31 cellular contexts compared by ENCODE assay signal in genomic region chr19:16036941-16037340, GRCh38.
"Had no signal": no experiment of that assay in that cellular context is flagged by ENCODE, and none has a peak within 500 bp of the region (broad histone marks: within the 10 kb centered on the region; RNA-seq: fewer than 3 reads in every experiment).

No MANE protein-coding gene starts in this region.

- ATAC-seq: activated CD8-positive, alpha-beta T cell treated with anti-CD3 and anti-CD28 coated beads for 36 hours; activated naive CD4-positive, alpha-beta T cell treated with anti-CD3 and anti-CD28 coated beads, Interleukin-2, amount 50 U/mL, for 72 hours; activated T-cell treated with anti-CD3 and anti-CD28 coated beads, Interleukin-2, amount 50 U/mL, for 4 hours; activated T-cell treated with anti-CD3 and anti-CD28 coated beads, Interleukin-2, amount 50 U/mL, for 72 hours; activated T-helper 17 cell treated with anti-CD3 and anti-CD28 coated beads, Interleukin-2, amount 50 U/mL, for 72 hours had no signal

- H3K4me1 ChIP-seq: adrenal gland had no signal

- DNase-seq: activated B cell treated with CpG ODN at 0.5 μM for 24 hours; activated CD4-positive, alpha-beta memory T cell treated with anti-CD3 and anti-CD28 coated beads for 36 hours; activated CD4-positive, alpha-beta T cell treated with anti-CD3 and anti-CD28 coated beads for 4 hours; activated CD4-positive, alpha-beta T cell treated with anti-CD3 and anti-CD28 coated beads, Interleukin-2, amount 10 ng/mL, durations not matched to agents 24 days and 14 days; activated CD4-positive, alpha-beta T cell treated with anti-CD3 and anti-CD28 coated beads, Interleukin-2, amount 50 U/mL, for 1 hour; activated CD4-positive, alpha-beta T cell treated with anti-CD3 and anti-CD28 coated beads, Interleukin-2, amount 50 U/mL, for 4 hours; activated CD4-positive, CD25-positive, alpha-beta regulatory T cell treated with anti-CD3 and anti-CD28 coated beads, Interleukin-2, amount 50 U/mL, for 72 hours; activated CD8-positive, alpha-beta memory T cell treated with anti-CD3 and anti-CD28 coated beads, Interleukin-2, amount 50 U/mL, for 4 hours; activated CD8-positive, alpha-beta T cell treated with anti-CD3 and anti-CD28 coated beads for 36 hours; activated effector memory CD4-positive, alpha-beta T cell treated with anti-CD3 and anti-CD28 coated beads, Interleukin-2, amount 50 U/mL, for 16 hours; activated gamma-delta T cell treated with Interleukin-2 at 50 U/mL for 16 hours; activated naive CD4-positive, alpha-beta T cell; activated naive CD4-positive, alpha-beta T cell treated with anti-CD3 and anti-CD28 coated beads for 36 hours; activated naive CD4-positive, alpha-beta T cell treated with anti-CD3 and anti-CD28 coated beads, Interleukin-2, amount 50 U/mL, for 16 hours; activated naive CD8-positive, alpha-beta T cell treated with anti-CD3 and anti-CD28 coated beads for 36 hours; activated T-cell treated with anti-CD3 and anti-CD28 coated beads for 4 hours; activated T-cell treated with anti-CD3 and anti-CD28 coated beads, Interleukin-2, amount 50 U/mL, for 1 hour; activated T-cell treated with anti-CD3 and anti-CD28 coated beads, Interleukin-2, amount 50 U/mL, for 4 hours; activated T-cell treated with anti-CD3 and anti-CD28 coated beads, Interleukin-2, amount 50 U/mL, for 72 hours; amniotic stem cell; caudate nucleus; cerebellar nuclear complex; T-helper 1 cell; T-helper 2 cell; T-helper 9 cell had no signal

- H3K4me3 ChIP-seq: adrenal gland, ascending aorta, cardiac muscle cell had no signal

- H3K27ac ChIP-seq: adrenal gland, ascending aorta, cardiac muscle cell, VCaP had no signal

- H3K27me3 ChIP-seq: adrenal gland, ascending aorta, cardiac muscle cell had no signal

- H3K9me3 ChIP-seq: adrenal gland, ascending aorta had no signal

- H3K36me3 ChIP-seq: adrenal gland, ascending aorta, cardiac muscle cell had no signal
